15 cellular contexts compared by ENCODE assay signal in genomic region chrX:34874763-34875162, GRCh38.
DNase-seq lines count a peak whose midpoint lies in the region; ATAC-seq and TF ChIP-seq lines count a peak whose summit lies in the region.
"Had no signal": no experiment of that assay in that cellular context is flagged by ENCODE, and none has a peak within 500 bp of the region (broad histone marks: within the 10 kb centered on the region; RNA-seq: fewer than 3 reads in every experiment).

No MANE protein-coding gene starts in this region.

- H3K27ac ChIP-seq in SJCRH30: peak overlapping the region; percentile 99
- H3K27ac ChIP-seq in hepatocyte: no peak overlapping the region
- peak overlapping the region; percentile 37 for H3K27ac ChIP-seq in skeletal muscle tissue (ENCODE audit: low read depth, low read length)

- H3K9me2 ChIP-seq in hepatocyte (replicated peaks; ENCODE audit: insufficient read depth): no peaks in the 10 kb centered on the region

- peak overlapping the region; percentile 20 for H3K4me2 ChIP-seq in hepatocyte

- no peak overlapping the region for H2AFZ ChIP-seq in hepatocyte

- peak overlapping the region; percentile 22 for H3K4me3 ChIP-seq in SJCRH30
- H3K4me3 ChIP-seq in hepatocyte: no peak overlapping the region
- no peak overlapping the region for H3K4me3 ChIP-seq in skeletal muscle tissue (ENCODE audit: low read length in 3 of 3)
- H3K4me3 ChIP-seq: K562 had no signal

- no peaks in the 10 kb centered on the region for H3K79me2 ChIP-seq in hepatocyte

- no peak overlapping the region for H3K9ac ChIP-seq in skeletal muscle tissue (ENCODE audit: low read depth in 1 of 3, low read length in 3 of 3)

- DNase-seq in DMS53 treated with DMSO at 0.1 percent for 48 hours (lab: John Stamatoyannopoulos, UW; ENCODE audit: unreplicated experiment): peak; percentile 34
- no peak for DNase-seq in SJCRH30
- DNase-seq in hepatocyte (ENCODE audit: low spot score): no peak
- no peak for DNase-seq in NCI-H774 (lab: John Stamatoyannopoulos, UW)
- DNase-seq: Caco-2; CD4-positive, CD25-positive, alpha-beta regulatory T cell; DMS79; NCI-H1436 treated with DMSO at 0.1 percent for 48 hours; NCI-H2029 treated with DMSO at 0.1 percent for 48 hours; NCI-H82 had no signal

- 69% methylated on average over 4 of the region's 4 CpGs for WGBS in hepatocyte (ENCODE audit: low lambda C conversion rate, missing lambda C conversion rate)

- no peaks in the 10 kb centered on the region for H3K27me3 ChIP-seq in SJCRH30
- no peaks in the 10 kb centered on the region for H3K27me3 ChIP-seq in hepatocyte
- no peaks in the 10 kb centered on the region for H3K27me3 ChIP-seq in skeletal muscle tissue (ENCODE audit: control insufficient read depth in 3 of 3, insufficient read depth in 3 of 3, low read length in 3 of 3)

- H3K36me3 ChIP-seq in SJCRH30: no peaks in the 10 kb centered on the region
- H3K36me3 ChIP-seq in hepatocyte (replicated peaks; ENCODE audit: insufficient read depth, low read depth): no peaks in the 10 kb centered on the region
- H3K36me3 ChIP-seq in skeletal muscle tissue (ENCODE audit: control insufficient read depth in 3 of 3, insufficient read depth in 3 of 3, low read length in 3 of 3): no peaks in the 10 kb centered on the region

- no peak for TF ChIP-seq CTCF in hepatocyte (IDR thresholded peaks at IDR 0.05; ENCODE audit: poor library complexity)

- peaks cover 46% of the 10 kb centered on the region for H3K4me1 ChIP-seq in SJCRH30
- no peaks in the 10 kb centered on the region for H3K4me1 ChIP-seq in hepatocyte (ENCODE audit: insufficient read depth)
- H3K4me1 ChIP-seq in skeletal muscle tissue (ENCODE audit: control insufficient read depth in 3 of 3, insufficient read depth in 3 of 3, low read length in 3 of 3): peaks cover 0 to 6% (median 2%) of the 10 kb centered on the region in 3 donors
- H3K4me1 ChIP-seq: Caco-2 had no signal

- ATAC-seq in GM19328 (IDR thresholded peaks at IDR 0.05; ENCODE audit: unreplicated experiment) (no peak), GM19455 (IDR thresholded peaks at IDR 0.05; ENCODE audit: unreplicated experiment) (no peak)
- ATAC-seq: HCT116, K562 had no signal

- no peaks in the 10 kb centered on the region for H3K9me3 ChIP-seq in SJCRH30 (replicated peaks)
- no peaks in the 10 kb centered on the region for H3K9me3 ChIP-seq in hepatocyte (ENCODE audit: low read depth)
- H3K9me3 ChIP-seq in skeletal muscle tissue (ENCODE audit: control insufficient read depth in 3 of 3, low read length in 3 of 3): no peaks in the 10 kb centered on the region
- H3K9me3 ChIP-seq: Caco-2 had no signal

- H4K20me1 ChIP-seq in hepatocyte (ENCODE audit: insufficient read depth, poor library complexity, severe bottlenecking): no peaks in the 10 kb centered on the region
